ENCODE assay signal across 8 cellular contexts in the genomic region with DNA sequence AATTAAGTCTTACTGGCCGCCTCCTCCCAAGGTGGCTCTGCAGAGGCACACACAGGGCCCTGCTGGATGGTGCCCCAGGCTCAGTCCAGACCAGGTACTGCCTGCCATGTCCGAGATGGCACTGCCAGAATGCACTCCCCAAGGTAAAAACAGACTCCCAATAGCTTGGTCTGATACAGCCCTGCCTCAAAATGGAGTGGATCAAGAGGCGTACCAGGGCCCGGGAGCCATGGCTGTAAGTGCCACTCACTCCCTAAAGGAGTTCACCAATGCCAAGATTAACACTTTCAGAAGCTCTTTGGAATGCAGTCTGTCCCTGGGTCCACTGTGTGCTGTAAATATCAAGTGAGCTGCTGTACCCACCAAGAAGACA. TPM values are rescaled to one million over a fixed set of nuclear protein-coding genes. Genes with fewer than 3 reads are reported as not detected.
DNase-seq lines count a peak whose midpoint lies in the region; ATAC-seq and TF ChIP-seq lines count a peak whose summit lies in the region.

No MANE protein-coding gene starts in this region.

- intact Hi-C loops in activated CD4-positive, alpha-beta memory T cell treated with anti-CD3 and anti-CD28 coated beads for 36 hours (cut with micrococcal nuclease) = loop anchor here (1.0 kb wide), 1 partner anchor 32 kb away; no protein-coding TSS in a partner anchor
- intact Hi-C loops in MCF 10A (cut with micrococcal nuclease) = no loop called here
- intact Hi-C loops in transverse colon (cut with DNase I; ENCODE audit: low total_unique reads) = no loop called here

- H3K4me1 ChIP-seq in lung (ENCODE audit: control insufficient read depth in 2 of 2, insufficient read depth in 2 of 2, low read length in 2 of 2) (peaks cover 9 to 17% of the 10 kb centered on the region in 2 donors), transverse colon (peaks cover 31 to 58% (median 47%) of the 10 kb centered on the region in 4 donors)

- no peak overlapping the region for H3K27ac Mint-ChIP-seq in activated CD4-positive, alpha-beta memory T cell treated with anti-CD3 and anti-CD28 coated beads, Interleukin-2, amount 10 ng/mL, durations not matched to agents 7 days and 5 days
- no peak overlapping the region for H3K27ac Mint-ChIP-seq in activated CD4-positive, alpha-beta memory T cell treated with anti-CD3 and anti-CD28 coated beads for 36 hours
- peak overlapping the region; percentile 61 for H3K27ac Mint-ChIP-seq in MCF 10A (ENCODE audit: low read depth, unreplicated experiment)

- no peak for DNase-seq in activated CD4-positive, alpha-beta memory T cell treated with anti-CD3 and anti-CD28 coated beads, Interleukin-2, amount 10 ng/mL, durations not matched to agents 7 days and 5 days
- no peak for DNase-seq in activated CD4-positive, alpha-beta memory T cell treated with anti-CD3 and anti-CD28 coated beads for 36 hours
- DNase-seq in MCF 10A (ENCODE audit: unreplicated experiment) = no peak
- DNase-seq in lung (ENCODE audit: low spot score) = no peak
- DNase-seq in transverse colon = no peak
- no peak for DNase-seq in stimulated activated CD4-positive, alpha-beta T cell treated with anti-CD3 and anti-CD28 coated beads, Interleukin-4, amount 100 ng/mL, for 4 hours
- no peak for DNase-seq in NCI-H446 treated with DMSO at 0.1 percent for 48 hours (lab: John Stamatoyannopoulos, UW)
- no peak for DNase-seq in stimulated activated CD4-positive, alpha-beta T cell treated with anti-CD3 and anti-CD28 coated beads, Interleukin-4, amount 100 ng/mL, for 24 hours

- no peak for TF ChIP-seq EP300 in transverse colon (IDR thresholded peaks at IDR 0.05; ENCODE audit: low read depth)

- peak overlapping the region; percentile 83 to 95 for H3K27ac ChIP-seq in lung (ENCODE audit: low read depth in 1 of 2, low read length in 1 of 2)
- H3K27ac ChIP-seq in transverse colon = peak overlapping the region; percentile 89 to 94 (median 92)

- 58 to 60% methylated on average over 4 of the region's 4 CpGs for WGBS in lung, 2 donors
- 58% methylated on average over 4 of the region's 4 CpGs; no CpG with 5 or more reads in 1 of the 2 donors for WGBS in transverse colon (ENCODE audit: low coverage in 1 of 2), 2 donors

- no peaks in the 10 kb centered on the region for H3K36me3 ChIP-seq in lung (ENCODE audit: control insufficient read depth in 2 of 2, insufficient read depth in 2 of 2, low read length in 2 of 2)
- H3K36me3 ChIP-seq in transverse colon = no peaks in the 10 kb centered on the region

- ATAC-seq in lung (ENCODE audit: insufficient read depth, low FRiP score) = no peak

- TF ChIP-seq CTCF in MCF 10A (IDR thresholded peaks at IDR 0.05; ENCODE audit: unreplicated experiment) (no peak), lung (IDR thresholded peaks at IDR 0.05; ENCODE audit: control extremely low read depth, extremely low read depth) (no peak), transverse colon (IDR thresholded peaks at IDR 0.05) (no peak)

- CTCF ChIA-PET in activated CD4-positive, alpha-beta memory T cell treated with anti-CD3 and anti-CD28 coated beads, Interleukin-2, amount 10 ng/mL, durations not matched to agents 7 days and 5 days (lab: Charles Lee) = interaction anchor here (0.6 to 11.2 kb wide), 23 partner anchors 9 to 228 kb away, joined by 3 to 261 read pairs (median 7); no protein-coding TSS in a partner anchor
- CTCF ChIA-PET in activated CD4-positive, alpha-beta memory T cell treated with anti-CD3 and anti-CD28 coated beads for 36 hours (lab: Charles Lee) = interaction anchor here (0.6 to 9.2 kb wide), 23 partner anchors 9 to 189 kb away, joined by 4 to 308 read pairs (median 7); no protein-coding TSS in a partner anchor
- CTCF ChIA-PET in MCF 10A (lab: Yijun Ruan, JAX) = interaction anchor here (0.5 to 9.9 kb wide), 16 partner anchors 9 to 199 kb away, joined by 3 to 191 read pairs (median 4); no protein-coding TSS in a partner anchor

- in situ Hi-C loops in transverse colon (cut with MboI; ENCODE audit: low pct_ligation_motif_present in 1 of 4, low pct_unique_long_range_greater_than_20kb in 1 of 4, low sequenced_read_pairs in 3 of 4) = no loop called here

- no peaks in the 10 kb centered on the region for H3K9me3 ChIP-seq in lung (ENCODE audit: control insufficient read depth in 2 of 2, insufficient read depth in 1 of 2, low read length in 1 of 2)
- H3K9me3 ChIP-seq in transverse colon = no peaks in the 10 kb centered on the region

- H3K4me3 Mint-ChIP-seq in activated CD4-positive, alpha-beta memory T cell treated with anti-CD3 and anti-CD28 coated beads, Interleukin-2, amount 10 ng/mL, durations not matched to agents 7 days and 5 days = peak overlapping the region; percentile 49
- H3K4me3 Mint-ChIP-seq in activated CD4-positive, alpha-beta memory T cell treated with anti-CD3 and anti-CD28 coated beads for 36 hours = no peak overlapping the region
- H3K4me3 Mint-ChIP-seq in MCF 10A (ENCODE audit: unreplicated experiment) = peak overlapping the region; percentile 81

- H3K9me3 Mint-ChIP-seq in activated CD4-positive, alpha-beta memory T cell treated with anti-CD3 and anti-CD28 coated beads, Interleukin-2, amount 10 ng/mL, durations not matched to agents 7 days and 5 days = no peaks in the 10 kb centered on the region
- no peaks in the 10 kb centered on the region for H3K9me3 Mint-ChIP-seq in activated CD4-positive, alpha-beta memory T cell treated with anti-CD3 and anti-CD28 coated beads for 36 hours
- no peaks in the 10 kb centered on the region for H3K9me3 Mint-ChIP-seq in MCF 10A (ENCODE audit: unreplicated experiment)

- no peaks in the 10 kb centered on the region for H3K36me3 Mint-ChIP-seq in activated CD4-positive, alpha-beta memory T cell treated with anti-CD3 and anti-CD28 coated beads, Interleukin-2, amount 10 ng/mL, durations not matched to agents 7 days and 5 days (ENCODE audit: low read depth)
- no peaks in the 10 kb centered on the region for H3K36me3 Mint-ChIP-seq in activated CD4-positive, alpha-beta memory T cell treated with anti-CD3 and anti-CD28 coated beads for 36 hours
- H3K36me3 Mint-ChIP-seq in MCF 10A (ENCODE audit: insufficient read depth, unreplicated experiment) = peaks cover 12% of the 10 kb centered on the region

- TF ChIP-seq POLR2A in transverse colon (IDR thresholded peaks at IDR 0.05) = no peak

- H3K27me3 ChIP-seq in lung (ENCODE audit: control insufficient read depth, insufficient read depth) = no peaks in the 10 kb centered on the region
- no peaks in the 10 kb centered on the region for H3K27me3 ChIP-seq in transverse colon

- H3K27me3 Mint-ChIP-seq in activated CD4-positive, alpha-beta memory T cell treated with anti-CD3 and anti-CD28 coated beads, Interleukin-2, amount 10 ng/mL, durations not matched to agents 7 days and 5 days = peaks cover 7% of the 10 kb centered on the region
- peaks cover 2% of the 10 kb centered on the region for H3K27me3 Mint-ChIP-seq in activated CD4-positive, alpha-beta memory T cell treated with anti-CD3 and anti-CD28 coated beads for 36 hours
- no peaks in the 10 kb centered on the region for H3K27me3 Mint-ChIP-seq in MCF 10A (ENCODE audit: insufficient read depth, unreplicated experiment)

- peaks cover 43% of the 10 kb centered on the region for H3K4me1 Mint-ChIP-seq in activated CD4-positive, alpha-beta memory T cell treated with anti-CD3 and anti-CD28 coated beads, Interleukin-2, amount 10 ng/mL, durations not matched to agents 7 days and 5 days
- H3K4me1 Mint-ChIP-seq in activated CD4-positive, alpha-beta memory T cell treated with anti-CD3 and anti-CD28 coated beads for 36 hours (ENCODE audit: low read depth) = peaks cover 36% of the 10 kb centered on the region
- peaks cover 34% of the 10 kb centered on the region for H3K4me1 Mint-ChIP-seq in MCF 10A (ENCODE audit: insufficient read depth, unreplicated experiment)

- POLR2A ChIA-PET in activated CD4-positive, alpha-beta memory T cell treated with anti-CD3 and anti-CD28 coated beads, Interleukin-2, amount 10 ng/mL, durations not matched to agents 7 days and 5 days (lab: Charles Lee) = interaction anchor here (0.6 to 5.7 kb wide), 6 partner anchors 26 to 57 kb away, joined by 3 to 31 read pairs (median 12); no protein-coding TSS in a partner anchor
- POLR2A ChIA-PET in activated CD4-positive, alpha-beta memory T cell treated with anti-CD3 and anti-CD28 coated beads for 36 hours (lab: Charles Lee) = interaction anchor here (1.0 to 1.6 kb wide), 3 partner anchors 26 to 76 kb away, joined by 3 to 7 read pairs (median 6); no protein-coding TSS in a partner anchor
- POLR2A ChIA-PET in MCF 10A (lab: Yijun Ruan, JAX) = interaction anchor here (0.8 to 8.8 kb wide), 14 partner anchors 9 to 114 kb away, joined by 3 to 231 read pairs (median 8); a partner anchor contains a TSS

- no peak overlapping the region for H3K4me3 ChIP-seq in lung
- H3K4me3 ChIP-seq in transverse colon = peak overlapping the region in 3 of 4 donors; percentile 54 to 67 (median 59)

- BruUV-seq in MCF 10A (replicated peaks; lab: Mats Ljungman, UMichigan) = no TSS peak

RNA-seq across cellular contexts. Expression of a gene that starts 0.6 kb away (rescaled TPM):
- 100 to 1,000 TPM in 1 of 2 experiments, 10 to 100 TPM in 1; 92.6 to 100 TPM for total RNA-seq in activated CD4-positive, alpha-beta memory T cell treated with anti-CD3 and anti-CD28 coated beads, Interleukin-2, amount 10 ng/mL, durations not matched to agents 7 days and 5 days
- total RNA-seq in activated CD4-positive, alpha-beta memory T cell treated with anti-CD3 and anti-CD28 coated beads for 36 hours = 10 to 100 TPM; 46.3 to 47.1 TPM
- total RNA-seq in MCF 10A (2022) (24.0 and 24.8 TPM in 2 replicates), lung (10 to 100 TPM; 55.3 to 65.2 TPM), transverse colon (100 to 1,000 TPM; 112 to 191 (median 136) TPM)
- polyA plus RNA-seq in lung = 10 to 100 TPM; 19.0 to 43.3 TPM
